1 cellular context compared by ENCODE assay signal in the genomic region with DNA sequence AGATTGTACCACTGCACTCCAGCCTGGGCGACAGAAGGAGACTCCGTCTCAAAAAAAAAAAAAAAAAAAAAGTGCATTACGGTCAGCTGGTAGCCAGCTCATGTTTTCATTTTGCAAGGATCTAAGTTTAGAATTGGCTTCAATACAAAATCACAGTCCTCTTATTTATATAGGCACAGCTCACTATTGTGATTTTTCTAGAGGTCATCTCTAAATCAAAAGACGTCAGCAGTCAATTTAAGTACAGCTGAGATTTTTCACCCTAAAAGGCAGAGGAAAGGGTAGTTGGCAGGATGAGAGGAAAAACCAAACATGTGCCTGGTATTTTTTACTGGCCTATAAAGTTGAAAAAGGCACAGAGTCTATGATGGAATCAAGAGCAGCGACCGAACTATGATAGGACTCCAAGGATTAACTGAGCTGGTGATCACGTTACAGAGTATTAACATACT.
TF ChIP-seq lines count a peak whose summit lies in the region.

No MANE protein-coding gene starts in this region.

TF ChIP-seq in WTC11, 78 proteins besides CTCF, POLR2A, EP300 and RAD21:
- TF ChIP-seq, protein P1, sequence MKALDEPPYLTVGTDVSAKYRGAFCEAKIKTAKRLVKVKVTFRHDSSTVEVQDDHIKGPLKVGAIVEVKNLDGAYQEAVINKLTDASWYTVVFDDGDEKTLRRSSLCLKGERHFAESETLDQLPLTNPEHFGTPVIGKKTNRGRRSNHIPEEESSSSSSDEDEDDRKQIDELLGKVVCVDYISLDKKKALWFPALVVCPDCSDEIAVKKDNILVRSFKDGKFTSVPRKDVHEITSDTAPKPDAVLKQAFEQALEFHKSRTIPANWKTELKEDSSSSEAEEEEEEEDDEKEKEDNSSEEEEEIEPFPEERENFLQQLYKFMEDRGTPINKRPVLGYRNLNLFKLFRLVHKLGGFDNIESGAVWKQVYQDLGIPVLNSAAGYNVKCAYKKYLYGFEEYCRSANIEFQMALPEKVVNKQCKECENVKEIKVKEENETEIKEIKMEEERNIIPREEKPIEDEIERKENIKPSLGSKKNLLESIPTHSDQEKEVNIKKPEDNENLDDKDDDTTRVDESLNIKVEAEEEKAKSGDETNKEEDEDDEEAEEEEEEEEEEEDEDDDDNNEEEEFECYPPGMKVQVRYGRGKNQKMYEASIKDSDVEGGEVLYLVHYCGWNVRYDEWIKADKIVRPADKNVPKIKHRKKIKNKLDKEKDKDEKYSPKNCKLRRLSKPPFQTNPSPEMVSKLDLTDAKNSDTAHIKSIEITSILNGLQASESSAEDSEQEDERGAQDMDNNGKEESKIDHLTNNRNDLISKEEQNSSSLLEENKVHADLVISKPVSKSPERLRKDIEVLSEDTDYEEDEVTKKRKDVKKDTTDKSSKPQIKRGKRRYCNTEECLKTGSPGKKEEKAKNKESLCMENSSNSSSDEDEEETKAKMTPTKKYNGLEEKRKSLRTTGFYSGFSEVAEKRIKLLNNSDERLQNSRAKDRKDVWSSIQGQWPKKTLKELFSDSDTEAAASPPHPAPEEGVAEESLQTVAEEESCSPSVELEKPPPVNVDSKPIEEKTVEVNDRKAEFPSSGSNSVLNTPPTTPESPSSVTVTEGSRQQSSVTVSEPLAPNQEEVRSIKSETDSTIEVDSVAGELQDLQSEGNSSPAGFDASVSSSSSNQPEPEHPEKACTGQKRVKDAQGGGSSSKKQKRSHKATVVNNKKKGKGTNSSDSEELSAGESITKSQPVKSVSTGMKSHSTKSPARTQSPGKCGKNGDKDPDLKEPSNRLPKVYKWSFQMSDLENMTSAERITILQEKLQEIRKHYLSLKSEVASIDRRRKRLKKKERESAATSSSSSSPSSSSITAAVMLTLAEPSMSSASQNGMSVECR (CRISPR knock-in tag; IDR thresholded peaks at IDR 0.05; ENCODE audit: borderline replicate concordance), result no peak
- TF ChIP-seq CBFB (CRISPR knock-in tag; IDR thresholded peaks at IDR 0.05; ENCODE audit: low read depth) (no peak), IRF2 (CRISPR knock-in tag; IDR thresholded peaks at IDR 0.05; ENCODE audit: borderline replicate concordance, low read depth) (no peak), ZNF512 (CRISPR knock-in tag; IDR thresholded peaks at IDR 0.05; ENCODE audit: borderline replicate concordance) (no peak), NR2C2 (CRISPR knock-in tag; IDR thresholded peaks at IDR 0.05) (no peak)
